Comparison of ENCODE assay signal across 15 cellular contexts in the genomic region with DNA sequence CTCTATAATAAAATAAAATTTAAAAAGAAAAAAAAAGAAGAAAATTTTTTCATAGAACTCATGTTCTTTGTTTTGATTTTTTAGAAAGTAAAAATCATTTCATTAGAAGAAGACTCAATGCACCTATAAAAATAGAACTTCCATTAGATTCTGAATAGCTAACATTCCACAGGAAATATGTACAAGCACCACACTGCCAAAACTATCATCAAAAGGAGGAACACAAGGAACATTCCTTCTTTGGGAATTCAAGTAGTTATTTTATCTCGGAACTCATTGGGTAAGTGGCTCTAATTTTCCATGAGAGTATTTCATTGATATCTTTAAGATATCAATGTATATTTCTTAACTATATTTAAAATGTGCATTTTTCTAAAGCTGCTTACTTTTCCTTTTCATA.
"Had no signal": no experiment of that assay in that cellular context is flagged by ENCODE, and none has a peak within 500 bp of the region (broad histone marks: within the 10 kb centered on the region; RNA-seq: fewer than 3 reads in every experiment).

No MANE protein-coding gene starts in this region.

- H3K9me3 ChIP-seq: sigmoid colon, spleen, upper lobe of right lung had no signal

- H3K36me3 ChIP-seq: brain microvascular endothelial cell, upper lobe of right lung had no signal

- ATAC-seq: activated CD4-positive, alpha-beta T cell treated with anti-CD3 and anti-CD28 coated beads for 36 hours; foreskin keratinocyte; left lobe of liver; stimulated activated naive B cell treated with anti-CD40 and anti-IgM and Interleukin-4, amounts not matched to agents 10 μg/mL and 1 μg/mL and 100 μg/mL, for 72 hours; upper lobe of right lung had no signal

- DNase-seq: activated CD4-positive, alpha-beta T cell treated with anti-CD3 and anti-CD28 coated beads for 36 hours; activated CD4-positive, alpha-beta T cell treated with anti-CD3 and anti-CD28 coated beads, Interleukin-2, amount 50 U/mL, for 48 hours; activated T-cell treated with anti-CD3 and anti-CD28 coated beads for 4 hours; amygdala; brain microvascular endothelial cell; cortex of kidney; effector CD4-positive, alpha-beta T cell; foreskin keratinocyte; glutamatergic neuron; sigmoid colon; spleen; stimulated activated naive B cell treated with anti-CD40 and anti-IgM and Interleukin-4, amounts not matched to agents 10 μg/mL and 1 μg/mL and 100 μg/mL, for 72 hours; upper lobe of right lung had no signal

- H3K4me3 ChIP-seq: esophagus muscularis mucosa, sigmoid colon, spleen, upper lobe of right lung had no signal

- H3K4me1 ChIP-seq: upper lobe of right lung had no signal

- H3K27ac ChIP-seq: brain microvascular endothelial cell, foreskin keratinocyte, sigmoid colon, spleen, upper lobe of right lung had no signal

- H3K27me3 ChIP-seq: brain microvascular endothelial cell, esophagus muscularis mucosa, foreskin keratinocyte, sigmoid colon, spleen, upper lobe of right lung had no signal
